In genomic region chr7:40709077-40709964, GRCh38 we compare ENCODE assay signal across 16 cellular contexts.
DNase-seq lines count a peak whose midpoint lies in the region; ATAC-seq, FAIRE-seq and TF ChIP-seq lines count a peak whose summit lies in the region.
"Had no signal": no experiment of that assay in that cellular context is flagged by ENCODE, and none has a peak within 500 bp of the region (broad histone marks: within the 10 kb centered on the region; RNA-seq: fewer than 3 reads in every experiment).

No MANE protein-coding gene starts in this region.

- peak; percentile 19 for DNase-seq in AG20443 (ENCODE audit: low spot score)
- DNase-seq in mammary epithelial cell: peak; percentile 92
- DNase-seq in left colon: no peak
- no peak for DNase-seq in D721Med (ENCODE audit: insufficient read length, low spot score)
- no peak for DNase-seq in suprapubic skin (ENCODE audit: low spot score in 2 of 2)
- DNase-seq in NCI-H1436 treated with DMSO at 0.1 percent for 48 hours (lab: John Stamatoyannopoulos, UW): no peak
- DNase-seq: AML-193; central memory CD4-positive, alpha-beta T cell; NCI-H1092 treated with DMSO at 0.1 percent for 48 hours; NCI-H774; sigmoid colon; transverse colon had no signal

- H3K4me2 ChIP-seq in mammary epithelial cell (ENCODE audit: insufficient read depth, low read depth, low read length): no peak overlapping the region

- H3K27me3 ChIP-seq in mammary epithelial cell (ENCODE audit: insufficient read depth, low read length) (no peaks in the 10 kb centered on the region), suprapubic skin (no peaks in the 10 kb centered on the region)
- H3K27me3 ChIP-seq: sigmoid colon, transverse colon had no signal

- CTCF ChIA-PET in mammary epithelial cell (lab: Charles Lee; ENCODE audit: low non-redundant PET): no interaction called here

- H2AFZ ChIP-seq in mammary epithelial cell (ENCODE audit: low read depth, low read length): peak overlapping the region; percentile 7

- H3K4me1 ChIP-seq in mammary epithelial cell (ENCODE audit: insufficient read depth, low read length) (peaks cover 39% of the 10 kb centered on the region), suprapubic skin (no peaks in the 10 kb centered on the region)
- H3K4me1 ChIP-seq: sigmoid colon, transverse colon had no signal

- no peak for TF ChIP-seq EP300 in suprapubic skin (IDR thresholded peaks at IDR 0.05)

- H3K9ac ChIP-seq in mammary epithelial cell (ENCODE audit: insufficient read depth, low read length): no peak overlapping the region

- no peak for TF ChIP-seq POLR2A in suprapubic skin (IDR thresholded peaks at IDR 0.05)

- in situ Hi-C loops in mammary epithelial cell (cut with MboI; ENCODE audit: low sequenced_read_pairs in 2 of 2): no loop called here

- H3K36me3 ChIP-seq in mammary epithelial cell (ENCODE audit: insufficient read depth, low read length): no peaks in the 10 kb centered on the region
- H3K36me3 ChIP-seq in suprapubic skin: no peaks in the 10 kb centered on the region
- H3K36me3 ChIP-seq: sigmoid colon, transverse colon had no signal

- no peak for FAIRE-seq in D721Med (lab: Jason Lieb, UNC)

- no peaks in the 10 kb centered on the region for H3K79me2 ChIP-seq in mammary epithelial cell (ENCODE audit: insufficient read depth, low read length)

- H4K20me1 ChIP-seq in mammary epithelial cell (ENCODE audit: insufficient read depth, low read length): no peaks in the 10 kb centered on the region

- no peak overlapping the region for H3K4me3 ChIP-seq in mammary epithelial cell (replicated peaks in 1 of 3; ENCODE audit: insufficient read depth in 1 of 3, low read depth in 2 of 3, low read length in 3 of 3)
- H3K4me3 ChIP-seq in suprapubic skin: no peak overlapping the region
- H3K4me3 ChIP-seq: sigmoid colon, transverse colon had no signal

- H3K9me3 ChIP-seq in mammary epithelial cell (replicated peaks; ENCODE audit: insufficient read depth, low read length) (no peaks in the 10 kb centered on the region), suprapubic skin (no peaks in the 10 kb centered on the region)
- H3K9me3 ChIP-seq: sigmoid colon, transverse colon had no signal

- ATAC-seq in GM19351 (IDR thresholded peaks at IDR 0.05; ENCODE audit: unreplicated experiment): peak; percentile 99
- peak; percentile 95 for ATAC-seq in HG03378 (IDR thresholded peaks at IDR 0.05; ENCODE audit: unreplicated experiment)
- no peak for ATAC-seq in left colon
- ATAC-seq: esophagus mucosa, WTC11 had no signal

- intact Hi-C loops in mammary epithelial cell (cut with micrococcal nuclease) (loop anchor here (10.0 kb wide), 2 partner anchors 315 to 405 kb away; no protein-coding TSS in a partner anchor), left colon (cut with DNase I, micrococcal nuclease) (no loop called here)

- H3K27ac ChIP-seq in mammary epithelial cell (ENCODE audit: insufficient read depth, low read depth, low read length): peak overlapping the region; percentile 35
- no peak overlapping the region for H3K27ac ChIP-seq in suprapubic skin
- H3K27ac ChIP-seq: sigmoid colon, transverse colon had no signal

- 58% methylated on average over 5 of the region's 6 CpGs for WGBS in mammary epithelial cell (ENCODE audit: low coverage, missing lambda C conversion rate)
- 80% methylated on average over 4 of the region's 6 CpGs for WGBS in suprapubic skin

- BruUV-seq in mammary epithelial cell (replicated peaks; lab: Mats Ljungman, UMichigan): no TSS peak

- dilution Hi-C loops in mammary epithelial cell (cut with HindIII; ENCODE audit: low sequenced_read_pairs): no loop called here

- TF ChIP-seq CTCF in mammary epithelial cell (conservative IDR thresholded peaks at IDR 0.05 in 1 of 2, IDR thresholded peaks at IDR 0.05 in 1 of 2; ENCODE audit: extremely low read depth in 1 of 2, insufficient read depth in 1 of 2, low read depth in 1 of 2, low read length in 2 of 2) (no peak), D721Med (IDR thresholded peaks at IDR 0.05; ENCODE audit: insufficient read depth, missing control alignments) (no peak), suprapubic skin (IDR thresholded peaks at IDR 0.05) (no peak)

Comparison
In these comparisons a context has a peak if more than half of its experiments do, and no peak if none do; other contexts are left out.
1. DNase-seq: peak in AG20443 (single experiment) and mammary epithelial cell (single experiment); none in left colon (0 of 2), D721Med (single experiment), suprapubic skin (0 of 2) and NCI-H1436 treated with DMSO at 0.1 percent for 48 hours (single experiment).